ENCODE assay signal across 8 cellular contexts in genomic region chr10:102743588-102744373, GRCh38. TPM values are rescaled to one million over a fixed set of nuclear protein-coding genes. Genes with fewer than 3 reads are reported as not detected.
DNase-seq lines count a peak whose midpoint lies in the region; ATAC-seq and TF ChIP-seq lines count a peak whose summit lies in the region.

Gene WBP1L, plus strand, starts transcription at chr10:102743948. Its CDS starts 106 bp downstream, at chr10:102744054.

- H3K27me3 Mint-ChIP-seq in Caco-2 (ENCODE audit: insufficient read depth, unreplicated experiment) = no peaks in the 10 kb centered on the region
- H3K27me3 Mint-ChIP-seq in activated CD8-positive, alpha-beta memory T cell treated with anti-CD3 and anti-CD28 coated beads, Interleukin-2, amount 10 ng/mL, durations not matched to agents 7 days and 5 days = no peaks in the 10 kb centered on the region

- peak within 1 kb of the TSS; percentile 76 for H3K4me3 ChIP-seq in Caco-2 (ENCODE audit: low read depth, low read length)
- H3K4me3 ChIP-seq in NT2/D1 (ENCODE audit: insufficient read length, low read depth) = peak within 1 kb of the TSS; percentile 75
- peak within 1 kb of the TSS; percentile 87 for H3K4me3 ChIP-seq in endocrine pancreas (ENCODE audit: control insufficient read depth, insufficient read depth, low read length)
- peak within 1 kb of the TSS; percentile 91 to 98 for H3K4me3 ChIP-seq in mesenchymal stem cell (ENCODE audit: insufficient read depth in 1 of 2, low read depth in 1 of 2, low read length in 2 of 2)

- H2BK5ac ChIP-seq in mesenchymal stem cell (ENCODE audit: low read depth, low read length, poor library complexity, severe bottlenecking) = peak within 1 kb of the TSS; percentile 69

- H3K9me3 ChIP-seq in Caco-2 (no peaks in the 10 kb centered on the region), NT2/D1 (ENCODE audit: insufficient read depth, low read length) (no peaks in the 10 kb centered on the region), endocrine pancreas (ENCODE audit: control insufficient read depth, low read length) (no peaks in the 10 kb centered on the region), mesenchymal stem cell (ENCODE audit: control insufficient read depth, low read length) (no peaks in the 10 kb centered on the region)

- peak within 1 kb of the TSS; percentile 96 to 97 for H3K4ac ChIP-seq in mesenchymal stem cell (ENCODE audit: low read depth in 1 of 2, low read length in 2 of 2)

- H3K79me1 ChIP-seq in mesenchymal stem cell (replicated peaks; ENCODE audit: low read length, poor library complexity, severe bottlenecking) = peaks cover 4% of the 10 kb centered on the region

- peak within 1 kb of the TSS in 1 of 2 experiments; percentile 84 for H3K14ac ChIP-seq in mesenchymal stem cell (ENCODE audit: low read length in 2 of 2)

- intact Hi-C loops in Caco-2 (cut with micrococcal nuclease; ENCODE audit: unreplicated experiment) = loop anchor here (2.0 to 5.0 kb wide), 2 partner anchors 29 to 496 kb away; partner anchors contain the start of genes ARL3, GBF1 and SFXN2

- BruUV-seq in Caco-2 (replicated peaks; lab: Mats Ljungman, UMichigan) = no TSS peak

- peak within 1 kb of the TSS; percentile 97 for H4K8ac ChIP-seq in mesenchymal stem cell (ENCODE audit: low read length)

- CTCF ChIA-PET in Caco-2 (lab: Charles Lee) = interaction anchor here (0.6 to 1.6 kb wide), 4 partner anchors 30 to 174 kb away, joined by 3 to 8 read pairs (median 6); partner anchors contain the start of genes ARL3 and SFXN2
- CTCF ChIA-PET in activated CD8-positive, alpha-beta memory T cell treated with anti-CD3 and anti-CD28 coated beads, Interleukin-2, amount 10 ng/mL, durations not matched to agents 7 days and 5 days (lab: Charles Lee) = interaction anchor here (0.9 to 3.2 kb wide), 11 partner anchors 9 to 590 kb away, joined by 3 to 17 read pairs (median 4); partner anchors contain the start of genes ARL3, SFXN2 and SUFU

- peak within 1 kb of the TSS; percentile 96 for H2BK15ac ChIP-seq in mesenchymal stem cell (ENCODE audit: low read depth, poor library complexity, severe bottlenecking)

- H2AK5ac ChIP-seq in mesenchymal stem cell (ENCODE audit: low read length, severe bottlenecking) = peak within 1 kb of the TSS; percentile 83

- no peak for TF ChIP-seq CTCF in Caco-2 (IDR thresholded peaks at IDR 0.05; ENCODE audit: insufficient read depth in 1 of 2, low read depth in 1 of 2, low read length in 1 of 2, severe bottlenecking in 1 of 2, unreplicated experiment in 1 of 2)

- H3K27me3 ChIP-seq in Caco-2 (replicated peaks; ENCODE audit: control insufficient read depth, insufficient read depth, low read length) = no peaks in the 10 kb centered on the region
- H3K27me3 ChIP-seq in NT2/D1 (ENCODE audit: insufficient read depth, insufficient read length) = no peaks in the 10 kb centered on the region
- H3K27me3 ChIP-seq in endocrine pancreas (ENCODE audit: control insufficient read depth, insufficient read depth, low read length) = no peaks in the 10 kb centered on the region
- no peaks in the 10 kb centered on the region for H3K27me3 ChIP-seq in mesenchymal stem cell (ENCODE audit: control insufficient read depth in 1 of 2, insufficient read depth in 1 of 2, low read length in 2 of 2)

- peak within 1 kb of the TSS; percentile 77 for H3K9ac ChIP-seq in NT2/D1 (ENCODE audit: insufficient read length, low read depth)
- H3K9ac ChIP-seq in endocrine pancreas (ENCODE audit: control insufficient read depth, insufficient read depth, low read length) = peak within 1 kb of the TSS; percentile 93
- H3K9ac ChIP-seq in mesenchymal stem cell (ENCODE audit: low read length) = peak within 1 kb of the TSS; percentile 96

- peaks cover 26% of the 10 kb centered on the region for H3K36me3 Mint-ChIP-seq in Caco-2 (ENCODE audit: insufficient read depth, unreplicated experiment)
- peaks cover 7% of the 10 kb centered on the region for H3K36me3 Mint-ChIP-seq in activated CD8-positive, alpha-beta memory T cell treated with anti-CD3 and anti-CD28 coated beads, Interleukin-2, amount 10 ng/mL, durations not matched to agents 7 days and 5 days

- H3K4me1 ChIP-seq in Caco-2 (peaks cover 18% of the 10 kb centered on the region), NT2/D1 (ENCODE audit: insufficient read depth, insufficient read length) (no peaks in the 10 kb centered on the region), endocrine pancreas (ENCODE audit: control insufficient read depth, insufficient read depth, low read length) (peaks cover 5% of the 10 kb centered on the region), mesenchymal stem cell (ENCODE audit: control insufficient read depth, insufficient read depth, low read depth, low read length) (peaks cover 15% of the 10 kb centered on the region)

- peak; percentile 97 for ATAC-seq in GM21381 (IDR thresholded peaks at IDR 0.05; ENCODE audit: unreplicated experiment)
- peak; percentile 97 for ATAC-seq in activated CD8-positive, alpha-beta memory T cell treated with anti-CD3 and anti-CD28 coated beads, Interleukin-2, amount 10 ng/mL, durations not matched to agents 7 days and 5 days

- WGBS in mesenchymal stem cell = under 1% methylated on average over 37 of the region's 37 CpGs

- H3K4me3 Mint-ChIP-seq in Caco-2 (ENCODE audit: unreplicated experiment) = peak within 1 kb of the TSS; percentile 75
- H3K4me3 Mint-ChIP-seq in activated CD8-positive, alpha-beta memory T cell treated with anti-CD3 and anti-CD28 coated beads, Interleukin-2, amount 10 ng/mL, durations not matched to agents 7 days and 5 days = peak within 1 kb of the TSS; percentile 96

- peak within 1 kb of the TSS; percentile 36 for H2AFZ ChIP-seq in mesenchymal stem cell (ENCODE audit: low read depth, low read length)

- peak; percentile 98 for DNase-seq in Caco-2
- peak in 74 of 76 experiments; percentile 67 to 99 (median 96) for DNase-seq in HUDEP-2 (lab: John Stamatoyannopoulos, UW; ENCODE audit: unreplicated experiment in 76 of 76)
- peak; percentile 94 for DNase-seq in NT2/D1 (ENCODE audit: low read depth, low spot score)
- peak; percentile 97 for DNase-seq in activated CD8-positive, alpha-beta memory T cell treated with anti-CD3 and anti-CD28 coated beads, Interleukin-2, amount 10 ng/mL, durations not matched to agents 7 days and 5 days
- peak; percentile 100 for DNase-seq in mesenchymal stem cell
- DNase-seq in stimulated activated CD8-positive, alpha-beta memory T cell treated with anti-CD3 and anti-CD28 coated beads, Interleukin-12 subunit alpha, Interleukin-12 subunit beta, amount 100 ng/mL, for 4 hours (ENCODE audit: low read depth) = peak; percentile 85

- H3K4me1 Mint-ChIP-seq in Caco-2 (ENCODE audit: low read depth, unreplicated experiment) = peaks cover 7% of the 10 kb centered on the region
- H3K4me1 Mint-ChIP-seq in activated CD8-positive, alpha-beta memory T cell treated with anti-CD3 and anti-CD28 coated beads, Interleukin-2, amount 10 ng/mL, durations not matched to agents 7 days and 5 days = peaks cover 44% of the 10 kb centered on the region

- H4K91ac ChIP-seq in mesenchymal stem cell (ENCODE audit: low read length) = peak within 1 kb of the TSS; percentile 99

- H3K36me3 ChIP-seq in Caco-2 (ENCODE audit: control insufficient read depth, insufficient read depth, low read length) = no peaks in the 10 kb centered on the region
- H3K36me3 ChIP-seq in NT2/D1 (ENCODE audit: insufficient read depth, insufficient read length, low read length) = no peaks in the 10 kb centered on the region
- H3K36me3 ChIP-seq in endocrine pancreas (ENCODE audit: control insufficient read depth, insufficient read depth, low read length) = no peaks in the 10 kb centered on the region
- H3K36me3 ChIP-seq in mesenchymal stem cell (ENCODE audit: control insufficient read depth in 1 of 2, insufficient read depth in 2 of 2, low read depth in 1 of 2, low read length in 2 of 2) = peaks cover 2 to 3% of the 10 kb centered on the region in 2 experiments

- peak within 1 kb of the TSS; percentile 30 for H3K27ac ChIP-seq in mesenchymal stem cell (ENCODE audit: low read length, poor library complexity, severe bottlenecking)

- H3K27ac Mint-ChIP-seq in Caco-2 (ENCODE audit: unreplicated experiment) = peak within 1 kb of the TSS; percentile 74
- peak within 1 kb of the TSS; percentile 90 for H3K27ac Mint-ChIP-seq in activated CD8-positive, alpha-beta memory T cell treated with anti-CD3 and anti-CD28 coated beads, Interleukin-2, amount 10 ng/mL, durations not matched to agents 7 days and 5 days

- H2BK12ac ChIP-seq in mesenchymal stem cell (ENCODE audit: low read length in 2 of 2) = peak within 1 kb of the TSS in 1 of 2 experiments; percentile 82

- peak within 1 kb of the TSS; percentile 85 for H2BK120ac ChIP-seq in mesenchymal stem cell (ENCODE audit: low read depth, low read length)

- peak within 1 kb of the TSS in 1 of 2 experiments; percentile 23 for H3K23ac ChIP-seq in mesenchymal stem cell (ENCODE audit: low read length in 2 of 2)

- H3K4me2 ChIP-seq in mesenchymal stem cell (ENCODE audit: low read length, poor library complexity, severe bottlenecking) = peak within 1 kb of the TSS; percentile 83

- POLR2A ChIA-PET in Caco-2 (lab: Charles Lee) = interaction anchor here (0.7 to 1.1 kb wide), 5 partner anchors 26 to 1051 kb away, joined by 3 to 7 read pairs (median 4); partner anchors contain the start of genes ARL3, AS3MT and SFXN2

- no peaks in the 10 kb centered on the region for H3K9me3 Mint-ChIP-seq in Caco-2 (ENCODE audit: unreplicated experiment)
- no peaks in the 10 kb centered on the region for H3K9me3 Mint-ChIP-seq in activated CD8-positive, alpha-beta memory T cell treated with anti-CD3 and anti-CD28 coated beads, Interleukin-2, amount 10 ng/mL, durations not matched to agents 7 days and 5 days (ENCODE audit: low read depth)

- H3K18ac ChIP-seq in mesenchymal stem cell (ENCODE audit: low read depth in 1 of 2, low read length in 2 of 2) = peak within 1 kb of the TSS; percentile 93 to 96

RNA-seq across cellular contexts. Expression of gene WBP1L, which starts in this region (rescaled TPM):
- 26.3 and 28.2 TPM in 2 replicates for total RNA-seq in Caco-2 (2022)
- total RNA-seq in activated CD8-positive, alpha-beta memory T cell treated with anti-CD3 and anti-CD28 coated beads, Interleukin-2, amount 10 ng/mL, durations not matched to agents 7 days and 5 days = 10 to 100 TPM; 23.9 to 24.6 TPM
- polyA plus RNA-seq in mesenchymal stem cell (2013, experiment 1 of 2) = 59.1 TPM
- 58.7 TPM for polyA plus RNA-seq in mesenchymal stem cell (2013, experiment 2 of 2)

Comparison
In these comparisons a context has a peak if more than half of its experiments do, and no peak if none do; other contexts are left out.
1. Peak in every context shown above with its lines: DNase-seq, ATAC-seq, H3K4me3 ChIP-seq and H3K27ac ChIP-seq.